In the genomic region with DNA sequence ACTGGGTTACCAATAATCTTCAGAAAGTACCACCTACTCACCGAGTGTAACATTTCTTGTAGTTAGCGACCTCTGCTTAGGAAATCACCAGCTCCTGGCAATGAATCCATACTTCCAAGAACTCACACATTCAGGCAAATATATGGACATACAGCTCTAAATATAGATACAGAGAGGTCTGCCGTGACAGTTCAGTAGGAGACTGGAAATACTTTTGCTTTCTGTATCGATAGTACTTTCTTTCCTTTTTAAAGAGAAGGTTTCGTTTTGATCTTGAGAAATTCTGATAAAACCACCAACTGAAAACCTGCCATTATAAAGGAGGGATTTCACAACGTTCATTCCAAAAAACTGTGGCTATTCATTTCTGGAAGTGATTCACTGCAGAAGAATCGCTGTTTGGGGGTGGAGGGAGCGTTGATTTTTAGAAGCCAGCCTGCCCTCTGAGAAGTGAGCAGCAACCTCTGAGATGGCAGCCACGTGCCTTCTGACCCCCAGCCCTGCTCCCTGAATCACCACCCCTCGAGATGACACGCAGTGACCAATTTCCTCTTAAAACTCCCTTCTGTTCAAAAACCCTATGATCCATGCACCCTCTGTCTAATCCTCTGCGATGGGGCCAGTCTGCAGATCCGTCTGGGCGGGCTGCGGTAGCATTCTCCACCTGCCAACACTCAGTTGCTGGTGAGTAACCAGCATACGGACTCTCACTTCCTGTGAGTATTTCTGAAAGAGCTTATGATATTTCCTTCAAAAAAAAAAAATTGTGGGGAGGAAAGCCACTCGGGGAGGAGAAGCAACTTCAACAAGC, we compare ENCODE assay signal across 8 cellular contexts.
DNase-seq lines count a peak whose midpoint lies in the region; ATAC-seq and TF ChIP-seq lines count a peak whose summit lies in the region.

No MANE protein-coding gene starts in this region.

- no peaks in the 10 kb centered on the region for H3K27me3 ChIP-seq in gastrocnemius medialis

- CTCF ChIA-PET in RWPE1 (lab: Yijun Ruan, JAX): interaction anchor here (0.7 kb wide), 1 partner anchor 840 kb away, joined by 5 read pairs; no protein-coding TSS in a partner anchor

- TF ChIP-seq CTCF in RWPE1 (conservative IDR thresholded peaks at IDR 0.05; ENCODE audit: low read depth) (no peak), gastrocnemius medialis (IDR thresholded peaks at IDR 0.05 in 4 of 5, conservative IDR thresholded peaks at IDR 0.05 in 1 of 5) (peak in 1 of 5 experiments; percentile 10)

- ATAC-seq in GM19043 (IDR thresholded peaks at IDR 0.05; ENCODE audit: low read depth, unreplicated experiment): peak; percentile 97
- ATAC-seq in HG03280 (IDR thresholded peaks at IDR 0.05; ENCODE audit: unreplicated experiment): peak; percentile 83
- peak; percentile 15 to 31 for ATAC-seq in gastrocnemius medialis

- H3K4me3 ChIP-seq in gastrocnemius medialis: peak overlapping the region; percentile 36 to 50 (median 46)

- H3K36me3 ChIP-seq in gastrocnemius medialis: no peaks in the 10 kb centered on the region

- H3K9me3 ChIP-seq in gastrocnemius medialis: no peaks in the 10 kb centered on the region

- POLR2A ChIA-PET in RWPE1 (lab: Yijun Ruan, JAX; ENCODE audit: low non-redundant PET): interaction anchor here (1.0 kb wide), 1 partner anchor 46 kb away, joined by 9 read pairs; no protein-coding TSS in a partner anchor

- intact Hi-C loops in gastrocnemius medialis (cut with DNase I; ENCODE audit: low total_unique reads): no loop called here

- in situ Hi-C loops in gastrocnemius medialis (cut with MboI; ENCODE audit: low sequenced_read_pairs in 4 of 4): no loop called here

- peak; percentile 53 to 69 for TF ChIP-seq POLR2A in gastrocnemius medialis (IDR thresholded peaks at IDR 0.05)

- peaks cover 90 to 98% of the 10 kb centered on the region in 2 donors for H3K4me1 ChIP-seq in gastrocnemius medialis

- peak; percentile 81 for DNase-seq in AG08395 (ENCODE audit: low spot score)
- peak; percentile 80 for DNase-seq in RWPE1 (ENCODE audit: low spot score)
- peak; percentile 60 for DNase-seq in activated gamma-delta T cell (lab: John Stamatoyannopoulos, UW)
- peak; percentile 90 for DNase-seq in glomerular endothelial cell (ENCODE audit: extremely low read depth, low read depth, low spot score)
- peak in 1 of 2 donors; percentile 61 for DNase-seq in gastrocnemius medialis
- no peak for DNase-seq in NCI-H446 (lab: John Stamatoyannopoulos, UW)

- H3K27ac ChIP-seq in RWPE1 (peak overlapping the region; percentile 98), gastrocnemius medialis (peak overlapping the region; percentile 91 to 97 (median 94))

Comparison
In these comparisons a context has a peak if more than half of its experiments do, and no peak if none do; other contexts are left out.
1. DNase-seq: peak in AG08395 (single experiment), RWPE1 (single experiment), activated gamma-delta T cell (single experiment) and glomerular endothelial cell (single experiment); none in NCI-H446 (0 of 2).
2. ATAC-seq: peak in every context shown above with its lines; median percentile 97 in GM19043; 83 in HG03280; 23 in gastrocnemius medialis.